28 cellular contexts compared by ENCODE assay signal in genomic region chr11:36997656-36998055, GRCh38.
"Had no signal": no experiment of that assay in that cellular context is flagged by ENCODE, and none has a peak within 500 bp of the region (broad histone marks: within the 10 kb centered on the region; RNA-seq: fewer than 3 reads in every experiment).

No MANE protein-coding gene starts in this region.

- ATAC-seq: activated naive CD4-positive, alpha-beta T cell treated with anti-CD3 and anti-CD28 coated beads, Interleukin-2, amount 50 U/mL, for 72 hours; activated naive CD8-positive, alpha-beta T cell treated with anti-CD3 and anti-CD28 coated beads, Interleukin-2, amount 50 U/mL, for 24 hours; activated T-cell treated with anti-CD3 and anti-CD28 coated beads, Interleukin-2, amount 50 U/mL, for 4 hours; activated T-cell treated with anti-CD3 and anti-CD28 coated beads, Interleukin-2, amount 50 U/mL, for 72 hours; activated T-helper 17 cell treated with anti-CD3 and anti-CD28 coated beads, Interleukin-2, amount 50 U/mL, for 72 hours; body of pancreas had no signal

- H3K27me3 ChIP-seq: adrenal gland, ascending aorta, body of pancreas, brain microvascular endothelial cell, breast epithelium, cardiac muscle cell, colonic mucosa had no signal

- H3K9me3 ChIP-seq: adrenal gland, ascending aorta, body of pancreas, breast epithelium, colonic mucosa had no signal

- H3K4me1 ChIP-seq: adrenal gland, ascending aorta, body of pancreas, breast epithelium, colonic mucosa had no signal

- H3K36me3 ChIP-seq: adrenal gland, ascending aorta, brain microvascular endothelial cell, breast epithelium, cardiac muscle cell, colonic mucosa had no signal

- H3K4me3 ChIP-seq: adrenal gland, ascending aorta, body of pancreas, breast epithelium, cardiac muscle cell, colonic mucosa had no signal

- DNase-seq: activated effector memory CD4-positive, alpha-beta T cell treated with anti-CD3 and anti-CD28 coated beads, Interleukin-2, amount 50 U/mL, for 16 hours; activated effector memory CD4-positive, alpha-beta T cell treated with Interleukin-2 at 50 U/mL for 16 hours; activated gamma-delta T cell; activated gamma-delta T cell treated with Interleukin-2 at 50 U/mL for 16 hours; activated naive CD4-positive, alpha-beta T cell; activated naive CD4-positive, alpha-beta T cell treated with anti-CD3 and anti-CD28 coated beads for 36 hours; activated naive CD4-positive, alpha-beta T cell treated with anti-CD3 and anti-CD28 coated beads, Interleukin-2, amount 10 ng/mL, durations not matched to agents 7 days and 5 days; activated naive CD4-positive, alpha-beta T cell treated with anti-CD3 and anti-CD28 coated beads, Interleukin-2, amount 50 U/mL, for 16 hours; activated naive CD8-positive, alpha-beta T cell treated with anti-CD3 and anti-CD28 coated beads for 36 hours; activated naive CD8-positive, alpha-beta T cell treated with anti-CD3 and anti-CD28 coated beads, Interleukin-2, amount 10 ng/mL, durations not matched to agents 7 days and 5 days; activated naive CD8-positive, alpha-beta T cell treated with anti-CD3 and anti-CD28 coated beads, Interleukin-2, amount 50 U/mL, for 24 hours; activated T-cell treated with anti-CD3 and anti-CD28 coated beads, Interleukin-2, amount 50 U/mL, for 4 hours; activated T-cell treated with anti-CD3 and anti-CD28 coated beads, Interleukin-2, amount 50 U/mL, for 48 hours; activated T-cell treated with anti-CD3 and anti-CD28 coated beads, Interleukin-2, amount 50 U/mL, for 72 hours; adrenal gland; amniotic stem cell; amygdala; aorta; body of pancreas; brain microvascular endothelial cell; central memory CD4-positive, alpha-beta T cell; cerebellar nuclear complex; colonic mucosa had no signal

- H3K27ac ChIP-seq: adrenal gland, ascending aorta, body of pancreas, brain microvascular endothelial cell, breast epithelium, cardiac muscle cell, colonic mucosa had no signal
